10 cellular contexts compared by ENCODE assay signal in the genomic region with DNA sequence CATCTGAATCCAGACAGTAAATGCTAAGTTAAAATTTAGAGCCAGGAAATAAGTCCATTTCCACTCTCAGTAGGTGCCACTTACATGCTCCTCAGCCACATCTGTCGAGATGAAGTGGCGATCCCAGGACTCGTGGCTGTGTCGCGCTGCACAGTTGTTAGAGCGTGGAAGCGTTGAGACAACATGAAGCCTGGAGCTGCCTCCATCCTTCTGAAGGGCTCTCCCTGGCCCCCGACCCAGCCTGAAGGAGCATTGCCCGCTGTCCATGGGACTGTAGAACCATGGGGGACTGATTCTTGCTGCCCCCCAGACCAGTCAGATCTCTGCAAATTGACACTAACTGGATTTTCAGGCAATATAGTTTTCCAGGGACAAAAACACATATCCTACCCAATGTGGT. TPM values are rescaled to one million over a fixed set of nuclear protein-coding genes. Genes with fewer than 3 reads are reported as not detected.
"Had no signal": no experiment of that assay in that cellular context is flagged by ENCODE, and none has a peak within 500 bp of the region (broad histone marks: within the 10 kb centered on the region; RNA-seq: fewer than 3 reads in every experiment).

No MANE protein-coding gene starts in this region.

- H3K27ac ChIP-seq: GM23248 had no signal

- DNase-seq: GM23248, GOT3, H9, HCEC 1CT, IMR-90, KG1 had no signal

- H3K4me3 ChIP-seq: GM23248, K562 had no signal

- ATAC-seq: K562 had no signal

- H2AFZ ChIP-seq: GM23248 had no signal

- H3K9ac ChIP-seq: GM23248 had no signal

- FAIRE-seq: H54, HTR-8/SVneo, K562 had no signal

RNA-seq across cellular contexts. Expression of gene IRX1, which starts 58.9 kb away (rescaled TPM):
- total RNA-seq: HT-29, IMR-90, K562 had no signal
- polyA plus RNA-seq: IMR-90, K562 had no signal
